Comparison of ENCODE assay signal across 33 cellular contexts in genomic region chr11:60711316-60711715, GRCh38. TPM values are rescaled to one million over a fixed set of nuclear protein-coding genes. Genes with fewer than 3 reads are reported as not detected.
"Had no signal": no experiment of that assay in that cellular context is flagged by ENCODE, and none has a peak within 500 bp of the region (broad histone marks: within the 10 kb centered on the region; RNA-seq: fewer than 3 reads in every experiment).

No MANE protein-coding gene starts in this region.

- H3K27ac Mint-ChIP-seq: endodermal cell; memory B cell; natural killer cell; stimulated activated memory B cell treated with anti-CD40 and anti-IgM and Interleukin-4, amounts not matched to agents 10 μg/mL and 1 μg/mL and 100 μg/mL, for 72 hours had no signal

- H3K4me3 ChIP-seq: dorsolateral prefrontal cortex, gastrocnemius medialis, lung, prostate gland, sigmoid colon, spleen, thoracic aorta, tibial nerve, vagina had no signal

- ATAC-seq: esophagus mucosa; gastrocnemius medialis; left lobe of liver; natural killer cell; right cardiac atrium; stimulated activated memory B cell treated with anti-CD40 and anti-IgM and Interleukin-4, amounts not matched to agents 10 μg/mL and 1 μg/mL and 100 μg/mL, for 72 hours; stimulated activated naive CD8-positive, alpha-beta T cell treated with anti-CD3 and anti-CD28 coated beads, Interleukin-15, Interleukin-2, amounts not matched to agents 100 U/mL and 50 U/mL, for 24 hours had no signal

- DNase-seq: central memory CD4-positive, alpha-beta T cell; dorsolateral prefrontal cortex; effector CD8-positive, alpha-beta T cell; foreskin fibroblast; gastrocnemius medialis; head of caudate nucleus; kidney glomerular epithelial cell; natural killer cell; occipital lobe; right cardiac atrium; sigmoid colon; spleen; stimulated activated CD4-positive, alpha-beta T cell treated with anti-CD3 and anti-CD28 coated beads, Interleukin-4, amount 100 ng/mL, for 4 hours; stimulated activated naive CD8-positive, alpha-beta T cell treated with anti-CD3 and anti-CD28 coated beads, Interleukin-15, Interleukin-2, amounts not matched to agents 100 U/mL and 50 U/mL, for 24 hours; substantia nigra had no signal

- H3K36me3 Mint-ChIP-seq: memory B cell; natural killer cell; stimulated activated memory B cell treated with anti-CD40 and anti-IgM and Interleukin-4, amounts not matched to agents 10 μg/mL and 1 μg/mL and 100 μg/mL, for 72 hours had no signal

- H3K4me1 Mint-ChIP-seq: memory B cell; natural killer cell; stimulated activated memory B cell treated with anti-CD40 and anti-IgM and Interleukin-4, amounts not matched to agents 10 μg/mL and 1 μg/mL and 100 μg/mL, for 72 hours had no signal

- H3K36me3 ChIP-seq: gastrocnemius medialis, prostate gland, sigmoid colon, spleen, thoracic aorta, tibial nerve, vagina had no signal

- H3K4me1 ChIP-seq: gastrocnemius medialis, parathyroid adenoma, prostate gland, sigmoid colon, spleen, tibial nerve, vagina had no signal

- H3K4me3 Mint-ChIP-seq: endodermal cell; memory B cell; natural killer cell; stimulated activated memory B cell treated with anti-CD40 and anti-IgM and Interleukin-4, amounts not matched to agents 10 μg/mL and 1 μg/mL and 100 μg/mL, for 72 hours had no signal

- H3K27ac ChIP-seq: dorsolateral prefrontal cortex, epithelial cell of prostate, gastrocnemius medialis, parathyroid adenoma, prostate gland, sigmoid colon, spleen, thoracic aorta, tibial nerve, vagina had no signal

- H3K9me3 Mint-ChIP-seq: endodermal cell; memory B cell; natural killer cell; stimulated activated memory B cell treated with anti-CD40 and anti-IgM and Interleukin-4, amounts not matched to agents 10 μg/mL and 1 μg/mL and 100 μg/mL, for 72 hours had no signal

- H3K9me3 ChIP-seq: gastrocnemius medialis, prostate gland, sigmoid colon, spleen, thoracic aorta, tibial nerve, vagina had no signal

- H3K27me3 ChIP-seq: gastrocnemius medialis, sigmoid colon, tibial nerve, vagina had no signal

RNA-seq across cellular contexts. Expression of gene MS4A8, which starts 11.9 kb away (rescaled TPM):
- total RNA-seq: endodermal cell, esophagus mucosa, glomerular endothelial cell, left lobe of liver, liver, natural killer cell, occipital lobe, renal cortical epithelial cell, right cardiac atrium, sigmoid colon, spleen, thoracic aorta, tibial nerve, ureter, vagina had no signal

RNA-seq across cellular contexts. Expression of gene MS4A18, which starts 13.2 kb away (rescaled TPM):
- total RNA-seq: cerebellum, dorsolateral prefrontal cortex, endodermal cell, esophagus mucosa, gastrocnemius medialis, glomerular endothelial cell, left lobe of liver, liver, lung, natural killer cell, occipital lobe, prostate gland, renal cortical epithelial cell, right cardiac atrium, sigmoid colon, skeletal muscle tissue, spleen, thoracic aorta, tibial nerve, ureter, vagina had no signal

RNA-seq across cellular contexts. Expression of gene MS4A15, which starts 45.4 kb away (rescaled TPM):
- total RNA-seq: cerebellum, endodermal cell, esophagus mucosa, gastrocnemius medialis, glomerular endothelial cell, left lobe of liver, liver, natural killer cell, occipital lobe, prostate gland, renal cortical epithelial cell, right cardiac atrium, sigmoid colon, skeletal muscle tissue, spleen, thoracic aorta, tibial nerve, ureter, vagina had no signal
